Comparison of ENCODE assay signal across 9 cellular contexts in the genomic region with DNA sequence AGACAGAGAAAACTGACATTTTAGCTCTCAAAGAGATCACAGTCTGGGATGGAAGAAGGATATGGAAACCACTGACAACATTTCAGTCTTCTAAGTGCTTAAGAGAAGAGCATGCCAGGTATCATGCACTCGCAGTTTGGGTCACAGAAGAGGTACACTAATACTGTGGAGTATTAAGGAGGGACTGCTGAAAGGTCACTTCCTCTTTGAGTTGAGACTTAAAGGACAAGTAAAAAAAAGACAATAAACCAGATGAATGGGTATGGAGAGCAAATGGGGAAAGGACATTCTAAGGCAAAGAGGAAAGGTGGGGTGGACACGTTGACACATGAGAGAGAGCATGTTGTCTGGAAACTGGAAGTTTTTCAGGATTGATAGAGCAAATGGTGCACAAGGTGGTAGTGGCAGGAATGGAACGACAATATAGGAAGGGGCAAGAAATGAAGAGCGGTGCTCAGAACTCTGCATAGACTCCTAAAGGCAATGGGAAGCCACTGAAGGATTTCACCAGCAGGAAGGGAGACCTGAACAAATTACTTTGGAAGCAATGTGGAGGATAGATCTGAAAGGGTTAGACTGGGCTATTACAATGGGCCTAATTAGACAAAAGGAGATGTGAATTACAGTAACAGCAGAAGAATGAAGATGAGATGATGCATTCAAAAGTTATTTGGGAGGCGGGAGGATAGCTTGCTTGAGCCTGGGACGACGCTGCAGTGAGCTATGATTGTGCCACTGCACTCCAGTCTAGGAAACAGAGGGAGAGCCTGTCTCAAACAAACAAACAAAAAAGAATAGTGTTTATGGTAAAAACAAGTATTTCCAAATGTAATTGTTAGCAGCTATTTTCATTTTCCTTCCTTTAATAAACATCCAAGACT. TPM values are rescaled to one million over a fixed set of nuclear protein-coding genes. Genes with fewer than 3 reads are reported as not detected.
DNase-seq lines count a peak whose midpoint lies in the region; ATAC-seq and TF ChIP-seq lines count a peak whose summit lies in the region.
"Had no signal": no experiment of that assay in that cellular context is flagged by ENCODE, and none has a peak within 500 bp of the region (broad histone marks: within the 10 kb centered on the region; RNA-seq: fewer than 3 reads in every experiment).

No MANE protein-coding gene starts in this region.

- ATAC-seq in HG03066 (IDR thresholded peaks at IDR 0.05; ENCODE audit: low read depth, unreplicated experiment), result peak; percentile 30
- peak; percentile 9 for ATAC-seq in mucosa of descending colon
- ATAC-seq in HG03097 (IDR thresholded peaks at IDR 0.05; ENCODE audit: low FRiP score, unreplicated experiment), result no peak

- H3K27ac Mint-ChIP-seq in nephron progenitor cell, result no peak overlapping the region
- H3K27ac Mint-ChIP-seq: naive thymus-derived CD4-positive, alpha-beta T cell had no signal

- H3K4me1 ChIP-seq in mucosa of descending colon (ENCODE audit: low read depth), result peaks cover 15% of the 10 kb centered on the region

- H3K9me3 ChIP-seq in mucosa of descending colon, result no peaks in the 10 kb centered on the region

- intact Hi-C loops in mucosa of descending colon (cut with DNase I, micrococcal nuclease), result no loop called here

- peaks cover 7% of the 10 kb centered on the region for H3K36me3 Mint-ChIP-seq in nephron progenitor cell (ENCODE audit: low read depth)

- H3K9me3 Mint-ChIP-seq in nephron progenitor cell, result peaks cover 10% of the 10 kb centered on the region
- H3K9me3 Mint-ChIP-seq: naive thymus-derived CD4-positive, alpha-beta T cell had no signal

- peaks cover 5% of the 10 kb centered on the region for H3K4me1 Mint-ChIP-seq in nephron progenitor cell

- H3K4me3 Mint-ChIP-seq in nephron progenitor cell, result no peak overlapping the region
- H3K4me3 Mint-ChIP-seq: naive thymus-derived CD4-positive, alpha-beta T cell had no signal

- DNase-seq in GM03348 (ENCODE audit: low spot score) (peak; percentile 51), astrocyte of the hippocampus (ENCODE audit: low read depth, low spot score) (peak; percentile 70), mucosa of descending colon (no peak), nephron progenitor cell (no peak), iPS-NIHi11 (ENCODE audit: low spot score) (no peak)
- no peak for DNase-seq in activated CD4-positive, alpha-beta T cell treated with anti-CD3 and anti-CD28 coated beads, Interleukin-2, amount 50 U/mL, for 4 hours

- no peaks in the 10 kb centered on the region for H3K36me3 ChIP-seq in mucosa of descending colon (ENCODE audit: low read depth)

- no peak for TF ChIP-seq CTCF in mucosa of descending colon (IDR thresholded peaks at IDR 0.05)
- TF ChIP-seq CTCF in nephron progenitor cell (IDR thresholded peaks at IDR 0.05), result no peak

- no peaks in the 10 kb centered on the region for H3K27me3 Mint-ChIP-seq in nephron progenitor cell (ENCODE audit: low read depth, poor library complexity)
- H3K27me3 Mint-ChIP-seq: naive thymus-derived CD4-positive, alpha-beta T cell had no signal

- H3K4me3 ChIP-seq in mucosa of descending colon, result no peak overlapping the region

RNA-seq across cellular contexts. Expression of gene DIPK1A, which starts 11.1 kb away (rescaled TPM):
- total RNA-seq in mucosa of descending colon, result 10 to 100 TPM in 2 of 3 donors, 1 to 10 TPM in 1; 7.6 to 20.4 (median 12.8) TPM

Comparison
In these comparisons a context has a peak if more than half of its experiments do, and no peak if none do; other contexts are left out.
1. DNase-seq: peak in GM03348 (single experiment) and astrocyte of the hippocampus (single experiment); none in mucosa of descending colon (0 of 3), activated CD4-positive, alpha-beta T cell treated with anti-CD3 and anti-CD28 coated beads, Interleukin-2, amount 50 U/mL, for 4 hours (0 of 2), nephron progenitor cell (single experiment) and iPS-NIHi11 (single experiment).